Comparison of ENCODE assay signal across 20 cellular contexts in genomic region chr9:121302786-121303185, GRCh38. TPM values are rescaled to one million over a fixed set of nuclear protein-coding genes. Genes with fewer than 3 reads are reported as not detected.
DNase-seq lines count a peak whose midpoint lies in the region; ATAC-seq and TF ChIP-seq lines count a peak whose summit lies in the region.
"Had no signal": no experiment of that assay in that cellular context is flagged by ENCODE, and none has a peak within 500 bp of the region (broad histone marks: within the 10 kb centered on the region; RNA-seq: fewer than 3 reads in every experiment).

No MANE protein-coding gene starts in this region.

- H3K4me3 Mint-ChIP-seq in activated naive CD4-positive, alpha-beta T cell treated with anti-CD3 and anti-CD28 coated beads for 36 hours, result no peak overlapping the region
- H3K4me3 Mint-ChIP-seq: activated naive CD8-positive, alpha-beta T cell treated with anti-CD3 and anti-CD28 coated beads for 36 hours; activated T-helper 1 cell treated with anti-CD3 and anti-CD28 coated beads, Interleukin-12 subunit alpha, Interleukin-12 subunit beta, Interleukin-2, Interleukin-4 antibody, amounts not matched to agents 30 ng/mL and 10 ng/mL and 1 ng/mL, durations not matched to agents 14 hours and 24 hours and 36 hours had no signal

- no peaks in the 10 kb centered on the region for H3K27me3 ChIP-seq in heart left ventricle
- no peaks in the 10 kb centered on the region for H3K27me3 ChIP-seq in lower lobe of right lung (ENCODE audit: low read depth)
- H3K27me3 ChIP-seq in stomach smooth muscle (ENCODE audit: control insufficient read depth in 1 of 2, insufficient read depth in 2 of 2, low read length in 2 of 2), result no peaks in the 10 kb centered on the region
- H3K27me3 ChIP-seq: colonic mucosa, neutrophil, Peyer's patch had no signal

- peak overlapping the region; percentile 6 to 53 for H3K9ac ChIP-seq in stomach smooth muscle (ENCODE audit: low read length in 2 of 2)

- H3K27me3 Mint-ChIP-seq in activated naive CD4-positive, alpha-beta T cell treated with anti-CD3 and anti-CD28 coated beads for 36 hours (ENCODE audit: low read depth), result peaks cover 13% of the 10 kb centered on the region

- no peak for TF ChIP-seq POLR2A in heart left ventricle (IDR thresholded peaks at IDR 0.05)

- WGBS in heart left ventricle, 4 donors, result 86 to 93% (median 88%) methylated on average over 3 to 13 of the region's 13 CpGs

- intact Hi-C loops in heart left ventricle (cut with DNase I), result loop anchor here in 2 of 10 donors (5.0 kb wide), 1 partner anchor 80 kb away; no protein-coding TSS in a partner anchor
- intact Hi-C loops in Right ventricle myocardium inferior (cut with DNase I), result no loop called here
- intact Hi-C loops in lower lobe of right lung (cut with DNase I), result no loop called here
- intact Hi-C loops in activated naive CD4-positive, alpha-beta T cell treated with anti-CD3 and anti-CD28 coated beads for 36 hours (cut with micrococcal nuclease), result no loop called here

- DNase-seq in heart left ventricle (peak in 1 of 5 donors; percentile 8), Right ventricle myocardium inferior (ENCODE audit: missing footprints) (no peak), lower lobe of right lung (no peak), DMS79 (lab: John Stamatoyannopoulos, UW) (no peak)
- DNase-seq in activated naive CD4-positive, alpha-beta T cell treated with anti-CD3 and anti-CD28 coated beads for 36 hours, result no peak
- DNase-seq: activated CD4-positive, alpha-beta T cell treated with anti-CD3 and anti-CD28 coated beads for 48 hours; activated naive CD8-positive, alpha-beta T cell treated with anti-CD3 and anti-CD28 coated beads for 36 hours; colonic mucosa; NCI-H1417; NCI-H510A treated with DMSO at 0.1 percent for 48 hours; NK-92 treated with Interleukin-12 subunit alpha and Interleukin-12 subunit beta, amount 100 ng/mL, for 24 hours; Peyer's patch; T-helper 2 cell had no signal

- no peaks in the 10 kb centered on the region for H3K36me3 Mint-ChIP-seq in activated naive CD4-positive, alpha-beta T cell treated with anti-CD3 and anti-CD28 coated beads for 36 hours (ENCODE audit: low read depth)
- H3K36me3 Mint-ChIP-seq: activated naive CD8-positive, alpha-beta T cell treated with anti-CD3 and anti-CD28 coated beads for 36 hours had no signal

- TF ChIP-seq CTCF in heart left ventricle (IDR thresholded peaks at IDR 0.05) (no peak), lower lobe of right lung (IDR thresholded peaks at IDR 0.05) (no peak)

- H3K9me3 Mint-ChIP-seq in activated naive CD4-positive, alpha-beta T cell treated with anti-CD3 and anti-CD28 coated beads for 36 hours, result no peaks in the 10 kb centered on the region
- H3K9me3 Mint-ChIP-seq: activated naive CD8-positive, alpha-beta T cell treated with anti-CD3 and anti-CD28 coated beads for 36 hours; activated T-helper 1 cell treated with anti-CD3 and anti-CD28 coated beads, Interleukin-12 subunit alpha, Interleukin-12 subunit beta, Interleukin-2, Interleukin-4 antibody, amounts not matched to agents 30 ng/mL and 10 ng/mL and 1 ng/mL, durations not matched to agents 14 hours and 24 hours and 36 hours had no signal

- ATAC-seq in heart left ventricle (no peak), Right ventricle myocardium inferior (no peak), lower lobe of right lung (no peak), HG03175 (IDR thresholded peaks at IDR 0.05; ENCODE audit: unreplicated experiment) (no peak), GM18873 (IDR thresholded peaks at IDR 0.05; ENCODE audit: low FRiP score, unreplicated experiment) (no peak)

- H3K9me3 ChIP-seq in heart left ventricle (no peaks in the 10 kb centered on the region), lower lobe of right lung (no peaks in the 10 kb centered on the region), stomach smooth muscle (ENCODE audit: control insufficient read depth in 2 of 2, low read length in 2 of 2) (no peaks in the 10 kb centered on the region)
- H3K9me3 ChIP-seq: colonic mucosa, HAP-1, neutrophil, Peyer's patch had no signal

- H3K4me1 Mint-ChIP-seq in activated naive CD4-positive, alpha-beta T cell treated with anti-CD3 and anti-CD28 coated beads for 36 hours (ENCODE audit: low read depth), result peaks cover 15% of the 10 kb centered on the region

- H3K36me3 ChIP-seq in heart left ventricle (peaks cover 0 to 68% (median 60%) of the 10 kb centered on the region in 9 donors), lower lobe of right lung (peaks cover 61% of the 10 kb centered on the region), stomach smooth muscle (ENCODE audit: control insufficient read depth in 2 of 2, insufficient read depth in 2 of 2, low read length in 2 of 2) (peaks cover 46 to 52% of the 10 kb centered on the region in 2 donors)
- H3K36me3 ChIP-seq: HAP-1 had no signal

- H3K27ac ChIP-seq in heart left ventricle (peak overlapping the region; percentile 17 to 98 (median 92)), lower lobe of right lung (peak overlapping the region; percentile 31), stomach smooth muscle (ENCODE audit: low read length) (peak overlapping the region; percentile 73)
- H3K27ac ChIP-seq: colonic mucosa, neutrophil had no signal

- H3K4me3 ChIP-seq in heart left ventricle (peak overlapping the region in 10 of 12 donors; percentile 45 to 93 (median 71)), lower lobe of right lung (no peak overlapping the region), stomach smooth muscle (ENCODE audit: low read length in 2 of 2) (peak overlapping the region; percentile 26 to 84)
- H3K4me3 ChIP-seq: colonic mucosa, HAP-1, lung had no signal

- H3K4me1 ChIP-seq in heart left ventricle, result peaks cover 7 to 85% (median 63%) of the 10 kb centered on the region in 12 donors
- peaks cover 62% of the 10 kb centered on the region for H3K4me1 ChIP-seq in lower lobe of right lung
- peaks cover 77% of the 10 kb centered on the region for H3K4me1 ChIP-seq in stomach smooth muscle (ENCODE audit: control insufficient read depth, insufficient read depth, low read length)
- H3K4me1 ChIP-seq: HAP-1 had no signal

- no peak overlapping the region for H3K27ac Mint-ChIP-seq in activated naive CD4-positive, alpha-beta T cell treated with anti-CD3 and anti-CD28 coated beads for 36 hours
- H3K27ac Mint-ChIP-seq: activated naive CD8-positive, alpha-beta T cell treated with anti-CD3 and anti-CD28 coated beads for 36 hours; activated T-helper 1 cell treated with anti-CD3 and anti-CD28 coated beads, Interleukin-12 subunit alpha, Interleukin-12 subunit beta, Interleukin-2, Interleukin-4 antibody, amounts not matched to agents 30 ng/mL and 10 ng/mL and 1 ng/mL, durations not matched to agents 14 hours and 24 hours and 36 hours had no signal

- CTCF ChIA-PET in activated naive CD4-positive, alpha-beta T cell treated with anti-CD3 and anti-CD28 coated beads for 36 hours (lab: Charles Lee), result no interaction called here

RNA-seq across cellular contexts. Expression of gene GSN, which starts 34.8 kb away (rescaled TPM):
- 1,000 to 10,000 TPM in 2 of 9 donors, 100 to 1,000 TPM in 7; 422 to 2,088 (median 703) TPM for total RNA-seq in heart left ventricle
- polyA plus RNA-seq in heart left ventricle, result 100 to 1,000 TPM; 379 to 481 TPM
- 966 TPM for total RNA-seq in Right ventricle myocardium inferior
- total RNA-seq in lower lobe of right lung, result 388 TPM
- 1 to 10 TPM; 1.1 to 1.2 TPM for total RNA-seq in activated naive CD4-positive, alpha-beta T cell treated with anti-CD3 and anti-CD28 coated beads for 36 hours

Comparison
In these comparisons a context has a peak if more than half of its experiments do, and no peak if none do; other contexts are left out.
1. H3K27ac ChIP-seq: peak in every context shown above with its lines; median percentile 92 in heart left ventricle; 73 in stomach smooth muscle; 31 in lower lobe of right lung.
2. RNA of gene GSN, which starts 34.8 kb away (total RNA-seq): 966 TPM in Right ventricle myocardium inferior (single experiment), 422 to 2,088 TPM in heart left ventricle and 388 TPM in lower lobe of right lung (single experiment); 1.1 to 1.2 TPM in activated naive CD4-positive, alpha-beta T cell treated with anti-CD3 and anti-CD28 coated beads for 36 hours; every median in the first group is over 100 times any median in the second.